ENCODE assay signal across 1 cellular context in genomic region chr16:81549547-81550411, GRCh38.
TF ChIP-seq lines count a peak whose summit lies in the region.

No MANE protein-coding gene starts in this region.

TF ChIP-seq in HepG2, 621 proteins besides CTCF, POLR2A, EP300 and RAD21 (continued from another document and continues in another):
- TF ChIP-seq ARID4A (CRISPR knock-in tag; IDR thresholded peaks at IDR 0.05; ENCODE audit: borderline replicate concordance) = no peak; the same call in 1 of the 2 replicates
- TF ChIP-seq ETV5 (CRISPR knock-in tag; IDR thresholded peaks at IDR 0.05; ENCODE audit: borderline replicate concordance) = no peak
- no peak for TF ChIP-seq RBM22 (optimal IDR thresholded peaks at IDR 0.05; ENCODE audit: low read length)
- TF ChIP-seq ZNF337 (CRISPR knock-in tag; IDR thresholded peaks at IDR 0.05; ENCODE audit: borderline replicate concordance, low read depth) = no peak
- no peak for TF ChIP-seq ZNF281 (CRISPR knock-in tag; IDR thresholded peaks at IDR 0.05; ENCODE audit: borderline replicate concordance)
- TF ChIP-seq STAG1 (CRISPR knock-in tag; IDR thresholded peaks at IDR 0.05) = no peak
- TF ChIP-seq CREB1 (IDR thresholded peaks at IDR 0.05) = no peak
- TF ChIP-seq CREB1 (CRISPR knock-in tag; IDR thresholded peaks at IDR 0.05) = no peak
- peak; percentile 93 for TF ChIP-seq KDM1A (CRISPR knock-in tag; IDR thresholded peaks at IDR 0.05)
- peak; percentile 97 for TF ChIP-seq ADNP (CRISPR knock-in tag; IDR thresholded peaks at IDR 0.05)
- TF ChIP-seq ZNF18 (CRISPR knock-in tag; IDR thresholded peaks at IDR 0.05; ENCODE audit: insufficient replicate concordance) = no peak
- TF ChIP-seq ZSCAN20 (CRISPR knock-in tag; IDR thresholded peaks at IDR 0.05; ENCODE audit: borderline replicate concordance) = no peak
- TF ChIP-seq ZNF326 (CRISPR knock-in tag; IDR thresholded peaks at IDR 0.05; ENCODE audit: borderline replicate concordance) = no peak
- TF ChIP-seq MLLT10 (CRISPR knock-in tag; IDR thresholded peaks at IDR 0.05) = no peak
- TF ChIP-seq ZBTB42 (CRISPR knock-in tag; IDR thresholded peaks at IDR 0.05) = no peak
- TF ChIP-seq ZNF431 (CRISPR knock-in tag; IDR thresholded peaks at IDR 0.05; ENCODE audit: borderline replicate concordance, low read depth) = peak; percentile 89; the same call in 1 of the 2 replicates
- no peak for TF ChIP-seq NFE2 (CRISPR knock-in tag; IDR thresholded peaks at IDR 0.05)
- TF ChIP-seq ZNF777 (CRISPR knock-in tag; IDR thresholded peaks at IDR 0.05) = no peak
- no peak for TF ChIP-seq ZBTB43 (CRISPR knock-in tag; conservative IDR thresholded peaks at IDR 0.05)
- no peak for TF ChIP-seq ZNF841 (CRISPR knock-in tag; IDR thresholded peaks at IDR 0.05; ENCODE audit: borderline replicate concordance)
- TF ChIP-seq LBX2 (CRISPR knock-in tag; IDR thresholded peaks at IDR 0.05; ENCODE audit: borderline replicate concordance) = no peak; the same call in 1 of the 2 replicates
- TF ChIP-seq PRDM4 (CRISPR knock-in tag; IDR thresholded peaks at IDR 0.05; ENCODE audit: borderline replicate concordance) = no peak
- no peak for TF ChIP-seq FOXC1 (CRISPR knock-in tag; IDR thresholded peaks at IDR 0.05; ENCODE audit: borderline replicate concordance)
- TF ChIP-seq ZNF558 (CRISPR knock-in tag; IDR thresholded peaks at IDR 0.05; ENCODE audit: borderline replicate concordance) = no peak
- peak; percentile 82; the same call in 1 of the 2 replicates for TF ChIP-seq ZBTB7A (CRISPR knock-in tag; IDR thresholded peaks at IDR 0.05)
- no peak for TF ChIP-seq ZNF510 (CRISPR knock-in tag; IDR thresholded peaks at IDR 0.05; ENCODE audit: low read depth)
- TF ChIP-seq BCL3 (CRISPR knock-in tag; IDR thresholded peaks at IDR 0.05) = peak; percentile 82; the same call in 1 of the 2 replicates
- no peak for TF ChIP-seq CHCHD3 (CRISPR knock-in tag; IDR thresholded peaks at IDR 0.05)
- TF ChIP-seq MBD4 (IDR thresholded peaks at IDR 0.05; ENCODE audit: borderline replicate concordance, low read length) = no peak
- TF ChIP-seq SALL1 (CRISPR knock-in tag; IDR thresholded peaks at IDR 0.05) = no peak
- TF ChIP-seq CREM (IDR thresholded peaks at IDR 0.05) = 0 out of 2 replicates have a peak, but pooled peaks have one; percentile 7
- no peak for TF ChIP-seq CREM (CRISPR knock-in tag; IDR thresholded peaks at IDR 0.05)
- TF ChIP-seq PRPF4 (IDR thresholded peaks at IDR 0.05; ENCODE audit: low read depth, low read length, poor library complexity, severe bottlenecking) = no peak
- no peak for TF ChIP-seq ZNF749 (CRISPR knock-in tag; IDR thresholded peaks at IDR 0.05; ENCODE audit: borderline replicate concordance)
- TF ChIP-seq ZNF597 (CRISPR knock-in tag; IDR thresholded peaks at IDR 0.05) = no peak
- TF ChIP-seq THAP9 (CRISPR knock-in tag; IDR thresholded peaks at IDR 0.05; ENCODE audit: borderline replicate concordance) = 0 out of 2 replicates have a peak, but pooled peaks have one; percentile 10
- TF ChIP-seq ZNF446 (CRISPR knock-in tag; IDR thresholded peaks at IDR 0.05) = no peak
- TF ChIP-seq ZNF350 (CRISPR knock-in tag; IDR thresholded peaks at IDR 0.05; ENCODE audit: borderline replicate concordance, low read depth) = no peak; the same call in 1 of the 2 replicates
- no peak for TF ChIP-seq NONO (IDR thresholded peaks at IDR 0.05)
- TF ChIP-seq NONO (CRISPR knock-in tag; conservative IDR thresholded peaks at IDR 0.05) = peak; percentile 36; the same call in 1 of the 2 replicates
- TF ChIP-seq RBFOX2 (IDR thresholded peaks at IDR 0.05; ENCODE audit: low read depth, low read length) = peak; percentile 46; the same call in 1 of the 2 replicates
- peak; percentile 73 for TF ChIP-seq AGO2 (optimal IDR thresholded peaks at IDR 0.05; ENCODE audit: low read depth, low read length)
- TF ChIP-seq MIER2 (CRISPR knock-in tag; IDR thresholded peaks at IDR 0.05) = no peak
- TF ChIP-seq ZKSCAN8 (CRISPR knock-in tag; IDR thresholded peaks at IDR 0.05; ENCODE audit: borderline replicate concordance) = 0 out of 2 replicates have a peak, but pooled peaks have one; percentile 12
- 0 out of 2 replicates have a peak, but pooled peaks have one; percentile 36 for TF ChIP-seq ZNF296 (CRISPR knock-in tag; conservative IDR thresholded peaks at IDR 0.05)
- no peak for TF ChIP-seq SNRNP70 (IDR thresholded peaks at IDR 0.05; ENCODE audit: low read depth, low read length)
